Comparison of ENCODE assay signal across 34 cellular contexts in the genomic region with DNA sequence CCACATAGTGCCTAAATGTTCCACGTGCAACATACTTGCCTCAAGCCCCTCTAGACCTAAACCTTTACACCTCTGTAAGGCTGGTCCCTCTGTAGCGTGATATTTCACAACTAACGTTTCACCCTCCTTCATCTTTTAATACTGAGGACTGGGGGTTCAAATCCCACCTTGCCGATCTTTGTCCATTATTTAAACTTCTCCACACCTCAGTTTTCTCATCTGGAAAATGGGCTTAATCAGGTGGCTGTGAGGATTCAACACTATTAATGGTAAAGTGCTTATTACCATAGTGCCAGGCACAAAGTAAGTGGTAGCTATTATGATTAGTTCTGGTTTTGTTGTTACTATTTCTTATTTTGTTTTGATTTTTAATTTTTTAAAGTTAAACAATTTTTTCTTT. TPM values are rescaled to one million over a fixed set of nuclear protein-coding genes. Genes with fewer than 3 reads are reported as not detected.
"Had no signal": no experiment of that assay in that cellular context is flagged by ENCODE, and none has a peak within 500 bp of the region (broad histone marks: within the 10 kb centered on the region; RNA-seq: fewer than 3 reads in every experiment).

No MANE protein-coding gene starts in this region.

- H3K4me3 ChIP-seq: left lung, lower lobe of right lung, pancreas, prostate gland, sigmoid colon, spleen, suprapubic skin, thoracic aorta, tibial artery, upper lobe of right lung had no signal

- FAIRE-seq: islet of Langerhans, kidney, pancreas, small intestine, urothelium cell line had no signal

- H3K27me3 ChIP-seq: pancreas, sigmoid colon, suprapubic skin, upper lobe of right lung had no signal

- H3K36me3 Mint-ChIP-seq: immature natural killer cell; naive thymus-derived CD8-positive, alpha-beta T cell; stimulated activated effector memory CD8-positive, alpha-beta T cell treated with anti-CD3 and anti-CD28 coated beads, Interleukin-12 subunit alpha, Interleukin-12 subunit beta, amount 100 ng/mL, for 72 hours had no signal

- H3K9me3 ChIP-seq: left lung, lower lobe of right lung, pancreas, prostate gland, sigmoid colon, spleen, suprapubic skin, thoracic aorta, tibial artery, upper lobe of right lung had no signal

- ATAC-seq: left colon; left lung; lower lobe of right lung; naive thymus-derived CD8-positive, alpha-beta T cell; pancreas; right cardiac atrium; stimulated activated effector memory CD8-positive, alpha-beta T cell treated with anti-CD3 and anti-CD28 coated beads, Interleukin-12 subunit alpha, Interleukin-12 subunit beta, amount 100 ng/mL, for 72 hours; upper lobe of right lung had no signal

- H3K4me3 Mint-ChIP-seq: immature natural killer cell; naive thymus-derived CD8-positive, alpha-beta T cell; nephron; neural crest cell; stimulated activated effector memory CD8-positive, alpha-beta T cell treated with anti-CD3 and anti-CD28 coated beads, Interleukin-12 subunit alpha, Interleukin-12 subunit beta, amount 100 ng/mL, for 72 hours; stimulated activated naive CD8-positive, alpha-beta T cell treated with anti-CD3 and anti-CD28 coated beads, Interleukin-15, Interleukin-2, amounts not matched to agents 100 ng/mL and 50 ng/mL, for 24 hours had no signal

- H3K4me1 ChIP-seq: lower lobe of right lung, pancreas, prostate gland, sigmoid colon, suprapubic skin, upper lobe of right lung had no signal

- H3K9me3 Mint-ChIP-seq: immature natural killer cell; naive thymus-derived CD8-positive, alpha-beta T cell; nephron; neural crest cell; stimulated activated effector memory CD8-positive, alpha-beta T cell treated with anti-CD3 and anti-CD28 coated beads, Interleukin-12 subunit alpha, Interleukin-12 subunit beta, amount 100 ng/mL, for 72 hours; stimulated activated naive CD8-positive, alpha-beta T cell treated with anti-CD3 and anti-CD28 coated beads, Interleukin-15, Interleukin-2, amounts not matched to agents 100 ng/mL and 50 ng/mL, for 24 hours had no signal

- DNase-seq: hypothalamus; immature natural killer cell; kidney; left colon; left lung; lower lobe of right lung; mammary epithelial cell; naive thymus-derived CD8-positive, alpha-beta T cell; nucleus accumbens; pancreas; posterior cingulate gyrus; retina; sigmoid colon; small intestine; spleen; stimulated activated CD4-positive, alpha-beta T cell treated with anti-CD3 and anti-CD28 coated beads, Interleukin-4, amount 100 ng/mL, for 24 hours; stimulated activated naive CD4-positive, alpha-beta T cell; tibial artery; trophoblast cell; upper lobe of right lung had no signal

- H3K36me3 ChIP-seq: left lung, lower lobe of right lung, pancreas, prostate gland, sigmoid colon, spleen, suprapubic skin, thoracic aorta, tibial artery, upper lobe of right lung had no signal

- H3K27ac Mint-ChIP-seq: nephron; stimulated activated effector memory CD8-positive, alpha-beta T cell treated with anti-CD3 and anti-CD28 coated beads, Interleukin-12 subunit alpha, Interleukin-12 subunit beta, amount 100 ng/mL, for 72 hours; stimulated activated naive CD8-positive, alpha-beta T cell treated with anti-CD3 and anti-CD28 coated beads, Interleukin-15, Interleukin-2, amounts not matched to agents 100 ng/mL and 50 ng/mL, for 24 hours had no signal

- H3K27me3 Mint-ChIP-seq: stimulated activated naive CD8-positive, alpha-beta T cell treated with anti-CD3 and anti-CD28 coated beads, Interleukin-15, Interleukin-2, amounts not matched to agents 100 ng/mL and 50 ng/mL, for 24 hours had no signal

- H3K27ac ChIP-seq: left lung, lower lobe of right lung, pancreas, prostate gland, sigmoid colon, spleen, suprapubic skin, thoracic aorta, tibial artery, upper lobe of right lung had no signal

RNA-seq across cellular contexts. Expression of gene ADAMTS10, which starts 7.5 kb away (rescaled TPM):
- polyA plus RNA-seq: mammary epithelial cell had no signal

RNA-seq across cellular contexts. Expression of gene NFILZ, which starts 12.4 kb away (rescaled TPM):
- total RNA-seq: kidney; left colon; left lung; liver; lower lobe of right lung; mammary epithelial cell; mucosa of gallbladder; naive thymus-derived CD8-positive, alpha-beta T cell; neural crest cell; osteoblast; pancreas; prostate gland; right cardiac atrium; sigmoid colon; spleen; subcutaneous adipose tissue; suprapubic skin; thoracic aorta; upper lobe of right lung had no signal
- polyA plus RNA-seq: immature natural killer cell; liver; mammary epithelial cell; naive thymus-derived CD8-positive, alpha-beta T cell; pancreas; right cardiac atrium; sigmoid colon; small intestine; spleen had no signal
